In genomic region chr2:171893196-171893823, GRCh38 we compare ENCODE assay signal across 8 cellular contexts. TPM values are rescaled to one million over a fixed set of nuclear protein-coding genes. Genes with fewer than 3 reads are reported as not detected.
DNase-seq lines count a peak whose midpoint lies in the region; ATAC-seq and TF ChIP-seq lines count a peak whose summit lies in the region.

No MANE protein-coding gene starts in this region.

- peak overlapping the region; percentile 50 for H3K27ac ChIP-seq in OCI-LY3 (ENCODE audit: low read length)

- H3K4me1 ChIP-seq in OCI-LY3 (ENCODE audit: low read length), result peaks cover 13% of the 10 kb centered on the region

- 0 out of 2 replicates have a peak, but pooled peaks cover under 1% of the 10 kb centered on the region for H3K9me3 ChIP-seq in OCI-LY3 (ENCODE audit: insufficient read depth, low read length)

- H2AFZ ChIP-seq in OCI-LY3 (ENCODE audit: low read depth, low read length), result peak overlapping the region; percentile 93

- peaks cover 17% of the 10 kb centered on the region for H3K79me2 ChIP-seq in OCI-LY3 (ENCODE audit: low read length)

- ATAC-seq in HG02759 (IDR thresholded peaks at IDR 0.05; ENCODE audit: unreplicated experiment) (no peak), GM21515 (IDR thresholded peaks at IDR 0.05; ENCODE audit: unreplicated experiment) (no peak)

- H3K27me3 ChIP-seq in OCI-LY3 (ENCODE audit: low read depth, low read length), result no peaks in the 10 kb centered on the region

- peak overlapping the region; percentile 96 for H3K4me2 ChIP-seq in OCI-LY3 (ENCODE audit: low read length)

- H3K4me3 Mint-ChIP-seq in endothelial cell (ENCODE audit: unreplicated experiment) (peak overlapping the region; percentile 98), neural crest cell (peak overlapping the region; percentile 99)

- H3K36me3 ChIP-seq in OCI-LY3 (replicated peaks; ENCODE audit: low read depth, low read length), result peaks cover 20% of the 10 kb centered on the region

- peaks cover 6% of the 10 kb centered on the region for H3K4me1 Mint-ChIP-seq in endothelial cell (ENCODE audit: unreplicated experiment)
- H3K4me1 Mint-ChIP-seq in neural crest cell, result peaks cover 28% of the 10 kb centered on the region

- peak overlapping the region; percentile 85 for H3K27ac Mint-ChIP-seq in endothelial cell (ENCODE audit: unreplicated experiment)
- H3K27ac Mint-ChIP-seq in neural crest cell (ENCODE audit: unreplicated experiment), result no peak overlapping the region

- no peaks in the 10 kb centered on the region for H4K20me1 ChIP-seq in OCI-LY3 (ENCODE audit: insufficient read depth, low read length)

- H3K27me3 Mint-ChIP-seq in endothelial cell (ENCODE audit: unreplicated experiment) (peaks cover 4% of the 10 kb centered on the region), neural crest cell (ENCODE audit: low read depth) (no peaks in the 10 kb centered on the region)

- DNase-seq in NCI-H748 (lab: John Stamatoyannopoulos, UW; ENCODE audit: unreplicated experiment), result peak; percentile 50
- DNase-seq in NCI-H748 treated with DMSO at 0.1 percent for 48 hours (lab: John Stamatoyannopoulos, UW), result no peak
- DNase-seq in endothelial cell (ENCODE audit: low spot score), result no peak
- DNase-seq in neural crest cell (ENCODE audit: low read depth, low spot score), result no peak
- DNase-seq in NCI-H1930 (lab: John Stamatoyannopoulos, UW), result no peak

- no peaks in the 10 kb centered on the region for H3K36me3 Mint-ChIP-seq in endothelial cell (ENCODE audit: low read depth, unreplicated experiment)
- H3K36me3 Mint-ChIP-seq in neural crest cell (ENCODE audit: low read depth), result peaks cover 2% of the 10 kb centered on the region

- peak overlapping the region; percentile 94 for H3K4me3 ChIP-seq in OCI-LY3 (ENCODE audit: low read length)

- TF ChIP-seq CTCF in OCI-LY3 (IDR thresholded peaks at IDR 0.05; ENCODE audit: low read depth, low read length), result no peak
- no peak for TF ChIP-seq CTCF in endothelial cell (IDR thresholded peaks at IDR 0.05; ENCODE audit: unreplicated experiment)
- no peak for TF ChIP-seq CTCF in neural crest cell (conservative IDR thresholded peaks at IDR 0.05)

- H3K9me3 Mint-ChIP-seq in endothelial cell (ENCODE audit: unreplicated experiment) (no peaks in the 10 kb centered on the region), neural crest cell (no peaks in the 10 kb centered on the region)

- peak overlapping the region; percentile 85 for H3K9ac ChIP-seq in OCI-LY3 (ENCODE audit: low read length)

RNA-seq across cellular contexts. Expression of gene SLC25A12, which starts 0.7 kb away (rescaled TPM):
- total RNA-seq in endothelial cell (ENCODE audit: unreplicated experiment) (9.7 TPM), neural crest cell (20.4 and 20.5 TPM in 2 replicates)

RNA-seq across cellular contexts. Expression of gene HAT1, which starts 29.0 kb away (rescaled TPM):
- total RNA-seq in endothelial cell (ENCODE audit: unreplicated experiment), result 22.8 TPM
- 70.8 and 77.7 TPM in 2 replicates for total RNA-seq in neural crest cell
